Comparison of ENCODE assay signal across 17 cellular contexts in genomic region chr5:78109891-78110324, GRCh38.
DNase-seq lines count a peak whose midpoint lies in the region; ATAC-seq and TF ChIP-seq lines count a peak whose summit lies in the region.
"Had no signal": no experiment of that assay in that cellular context is flagged by ENCODE, and none has a peak within 500 bp of the region (broad histone marks: within the 10 kb centered on the region; RNA-seq: fewer than 3 reads in every experiment).

No MANE protein-coding gene starts in this region.

- no peaks in the 10 kb centered on the region for H3K27me3 ChIP-seq in spleen (replicated peaks in 1 of 7)
- no peaks in the 10 kb centered on the region for H3K27me3 ChIP-seq in heart right ventricle
- no peaks in the 10 kb centered on the region for H3K27me3 ChIP-seq in effector memory CD4-positive, alpha-beta T cell (replicated peaks; ENCODE audit: control insufficient read depth, insufficient read depth, low read length, poor library complexity, severe bottlenecking)
- H3K27me3 ChIP-seq: esophagus squamous epithelium, upper lobe of left lung had no signal

- no peak for TF ChIP-seq CTCF in spleen (IDR thresholded peaks at IDR 0.05 in 8 of 11, conservative IDR thresholded peaks at IDR 0.05 in 3 of 11)
- no peak for TF ChIP-seq CTCF in heart right ventricle (IDR thresholded peaks at IDR 0.05)

- no peak for TF ChIP-seq POLR2A in spleen (IDR thresholded peaks at IDR 0.05)

- H3K9me3 ChIP-seq in spleen, result no peaks in the 10 kb centered on the region
- H3K9me3 ChIP-seq in heart right ventricle, result no peaks in the 10 kb centered on the region
- H3K9me3 ChIP-seq in effector memory CD4-positive, alpha-beta T cell (ENCODE audit: control insufficient read depth, low read length), result no peaks in the 10 kb centered on the region
- H3K9me3 ChIP-seq: esophagus squamous epithelium, upper lobe of left lung had no signal

- 63 to 85% (median 69%) methylated on average over 3 of the region's 3 CpGs for WGBS in spleen, 5 donors
- WGBS in heart right ventricle, 2 donors, result 95 to 96% methylated on average over 3 of the region's 3 CpGs

- H3K4me3 ChIP-seq in spleen (peak overlapping the region in 1 of 8 donors; percentile 1), heart right ventricle (no peak overlapping the region)
- no peak overlapping the region for H3K4me3 ChIP-seq in effector memory CD4-positive, alpha-beta T cell (ENCODE audit: insufficient read depth, low read depth, low read length, poor library complexity, severe bottlenecking)
- H3K4me3 ChIP-seq: coronary artery, esophagus squamous epithelium, upper lobe of left lung had no signal

- intact Hi-C loops in spleen (cut with DNase I; ENCODE audit: low total_unique reads) (no loop called here), heart right ventricle (cut with DNase I) (no loop called here)

- ATAC-seq in GM18870 (IDR thresholded peaks at IDR 0.05; ENCODE audit: unreplicated experiment) (peak; percentile 42), GM21825 (IDR thresholded peaks at IDR 0.05; ENCODE audit: unreplicated experiment) (peak; percentile 51), HG03571 (IDR thresholded peaks at IDR 0.05; ENCODE audit: unreplicated experiment) (peak; percentile 52), heart right ventricle (no peak)

- H3K36me3 ChIP-seq in spleen, result peaks cover 0 to 77% (median 11%) of the 10 kb centered on the region in 6 donors
- peaks cover 0 to 88% (median 13%) of the 10 kb centered on the region in 9 donors for H3K36me3 ChIP-seq in heart right ventricle
- peaks cover 50% of the 10 kb centered on the region for H3K36me3 ChIP-seq in effector memory CD4-positive, alpha-beta T cell (ENCODE audit: control insufficient read depth, insufficient read depth, low read length)

- H3K27ac ChIP-seq in spleen, result peak overlapping the region in 6 of 8 donors; percentile 9 to 81 (median 61)
- no peak overlapping the region for H3K27ac ChIP-seq in heart right ventricle
- no peak overlapping the region for H3K27ac ChIP-seq in effector memory CD4-positive, alpha-beta T cell (ENCODE audit: insufficient read depth, low read length, poor library complexity, severe bottlenecking)
- H3K27ac ChIP-seq: coronary artery, esophagus squamous epithelium, upper lobe of left lung, WERI-Rb-1 had no signal

- H3K4me1 ChIP-seq in spleen, result peaks cover 0 to 59% (median 4%) of the 10 kb centered on the region in 6 donors
- no peaks in the 10 kb centered on the region for H3K4me1 ChIP-seq in heart right ventricle
- no peaks in the 10 kb centered on the region for H3K4me1 ChIP-seq in effector memory CD4-positive, alpha-beta T cell (ENCODE audit: control insufficient read depth, insufficient read depth, low read length, poor library complexity, severe bottlenecking)
- H3K4me1 ChIP-seq: esophagus squamous epithelium, upper lobe of left lung had no signal

- no peak for DNase-seq in spleen
- no peak for DNase-seq in COLO829 (ENCODE audit: low spot score)
- DNase-seq in heart right ventricle, result no peak
- no peak for DNase-seq in effector memory CD4-positive, alpha-beta T cell
- DNase-seq in iPS-NIHi7 (ENCODE audit: extremely low spot score), result no peak
- DNase-seq: activated CD8-positive, alpha-beta memory T cell treated with anti-CD3 and anti-CD28 coated beads, Interleukin-2, amount 50 U/mL, for 4 hours; CD4-positive, alpha-beta memory T cell; esophagus squamous epithelium; mesenchymal stem cell; NCI-H1417 treated with DMSO at 0.1 percent for 48 hours; NCI-H526; upper lobe of left lung; WERI-Rb-1 had no signal

Comparison
In these comparisons a context has a peak if more than half of its experiments do, and no peak if none do; other contexts are left out.
1. ATAC-seq: peak in GM18870 (single experiment), GM21825 (single experiment) and HG03571 (single experiment); none in heart right ventricle (0 of 8).
2. H3K27ac ChIP-seq: peak in spleen (6 of 8); none in heart right ventricle (0 of 10) and effector memory CD4-positive, alpha-beta T cell (single experiment).